In the genomic region with DNA sequence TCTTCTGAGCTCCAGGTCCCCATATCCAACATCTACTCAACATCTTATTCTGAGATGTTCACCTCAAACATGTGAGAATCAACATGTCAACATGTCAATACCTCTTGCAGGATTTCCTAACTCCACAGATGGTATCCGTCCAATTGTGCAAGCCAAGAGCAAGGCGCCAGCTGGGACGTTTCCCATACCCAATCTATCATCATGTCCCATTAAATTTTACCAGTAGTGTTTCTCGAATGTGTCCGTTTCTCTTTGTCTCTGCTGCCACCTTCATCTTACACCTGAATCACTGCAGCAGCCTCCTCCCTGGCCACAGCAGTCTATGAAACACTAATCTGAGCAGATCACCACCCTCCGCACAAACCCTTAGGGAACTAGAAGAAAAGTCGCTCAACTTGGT, we compare ENCODE assay signal across 28 cellular contexts.
"Had no signal": no experiment of that assay in that cellular context is flagged by ENCODE, and none has a peak within 500 bp of the region (broad histone marks: within the 10 kb centered on the region; RNA-seq: fewer than 3 reads in every experiment).

No MANE protein-coding gene starts in this region.

- H3K4me1 ChIP-seq: adrenal gland, ascending aorta, heart right ventricle, neural progenitor cell, vagina had no signal

- H3K9me3 ChIP-seq: adrenal gland, ascending aorta, heart right ventricle, vagina had no signal

- DNase-seq: activated CD4-positive, alpha-beta T cell treated with anti-CD3 and anti-CD28 coated beads for 48 hours; activated CD4-positive, alpha-beta T cell treated with anti-CD3 and anti-CD28 coated beads, Interleukin-2, amount 50 U/mL, for 48 hours; activated CD8-positive, alpha-beta memory T cell treated with anti-CD3 and anti-CD28 coated beads, Interleukin-2, amount 50 U/mL, for 4 hours; activated effector memory CD4-positive, alpha-beta T cell treated with anti-CD3 and anti-CD28 coated beads, Interleukin-2, amount 50 U/mL, for 16 hours; activated naive CD4-positive, alpha-beta T cell treated with anti-CD3 and anti-CD28 coated beads for 36 hours; activated naive CD8-positive, alpha-beta T cell treated with anti-CD3 and anti-CD28 coated beads for 36 hours; activated T-cell treated with anti-CD3 and anti-CD28 coated beads, Interleukin-2, amount 50 U/mL, for 1 hour; brain microvascular endothelial cell; cortex of kidney; foreskin keratinocyte; heart right ventricle; mesendoderm; natural killer cell; retina; small intestine; stimulated activated CD4-positive, alpha-beta T cell treated with anti-CD3 and anti-CD28 coated beads, Interleukin-4, amount 100 ng/mL, for 4 hours; stimulated activated CD8-positive, alpha-beta memory T cell treated with anti-CD3 and anti-CD28 coated beads, Interleukin-4, amount 100 ng/mL, for 48 hours; stimulated activated naive CD8-positive, alpha-beta T cell treated with anti-CD3 and anti-CD28 coated beads, Interleukin-15, amount 100 ng/mL, for 72 hours; substantia nigra; T-helper 17 cell; T1000; WERI-Rb-1 had no signal

- H3K36me3 ChIP-seq: adrenal gland, ascending aorta, brain microvascular endothelial cell, heart right ventricle, neural progenitor cell, vagina, WERI-Rb-1 had no signal

- H3K4me3 ChIP-seq: adrenal gland, ascending aorta, heart right ventricle, lung, neural progenitor cell, vagina had no signal

- H3K27me3 ChIP-seq: adrenal gland, ascending aorta, heart right ventricle, vagina had no signal

- H3K27ac ChIP-seq: adrenal gland, ascending aorta, brain microvascular endothelial cell, epithelial cell of prostate, foreskin keratinocyte, heart right ventricle, neural progenitor cell, vagina, WERI-Rb-1 had no signal
